ENCODE assay signal across 29 cellular contexts in genomic region chr16:72679856-72680255, GRCh38.
"Had no signal": no experiment of that assay in that cellular context is flagged by ENCODE, and none has a peak within 500 bp of the region (broad histone marks: within the 10 kb centered on the region; RNA-seq: fewer than 3 reads in every experiment).

No MANE protein-coding gene starts in this region.

- H3K4me1 ChIP-seq: colonic mucosa, esophagus muscularis mucosa, esophagus squamous epithelium, foreskin keratinocyte, gastrocnemius medialis, gastroesophageal sphincter, heart left ventricle, heart right ventricle had no signal

- H3K9me3 ChIP-seq: colonic mucosa, esophagus muscularis mucosa, esophagus squamous epithelium, gastrocnemius medialis had no signal

- H3K4me1 Mint-ChIP-seq: endodermal cell had no signal

- H3K27ac ChIP-seq: colonic mucosa, coronary artery, dorsolateral prefrontal cortex, epithelial cell of prostate, esophagus muscularis mucosa, esophagus squamous epithelium, foreskin keratinocyte, gastrocnemius medialis, gastroesophageal sphincter, heart left ventricle, heart right ventricle had no signal

- H3K36me3 ChIP-seq: colonic mucosa, esophagus muscularis mucosa, esophagus squamous epithelium, gastrocnemius medialis, gastroesophageal sphincter, heart left ventricle, heart right ventricle had no signal

- H3K27me3 ChIP-seq: colonic mucosa, dorsolateral prefrontal cortex, esophagus muscularis mucosa, esophagus squamous epithelium, foreskin keratinocyte, gastrocnemius medialis, gastroesophageal sphincter, heart left ventricle, heart right ventricle had no signal

- H3K4me3 ChIP-seq: colonic mucosa, coronary artery, dorsolateral prefrontal cortex, esophagus muscularis mucosa, esophagus squamous epithelium, gastrocnemius medialis, gastroesophageal sphincter, heart left ventricle, heart right ventricle had no signal

- DNase-seq: colonic mucosa; cortex of kidney; dermis blood vessel endothelial cell; dorsolateral prefrontal cortex; effector CD4-positive, alpha-beta T cell; effector CD8-positive, alpha-beta T cell; effector memory CD4-positive, alpha-beta T cell; effector memory CD8-positive, alpha-beta T cell; endodermal cell; erythroblast; esophagus squamous epithelium; foreskin fibroblast; foreskin keratinocyte; foreskin melanocyte; gastrocnemius medialis; glutamatergic neuron; head of caudate nucleus; heart left ventricle; heart right ventricle had no signal

- H3K27ac Mint-ChIP-seq: dendritic cell treated with granulocyte-macrophage colony-stimulating factor and Interleukin-4, amounts not matched to agents 40 ng/mL and 50 ng/mL, for 4 days; endodermal cell had no signal

- H3K4me3 Mint-ChIP-seq: dendritic cell treated with granulocyte-macrophage colony-stimulating factor and Interleukin-4, amounts not matched to agents 40 ng/mL and 50 ng/mL, for 4 days; effector memory CD8-positive, alpha-beta T cell; endodermal cell had no signal

- FAIRE-seq: colon, endometrium, endothelial cell of umbilical vein, frontal cortex had no signal

- ATAC-seq: effector memory CD8-positive, alpha-beta T cell; esophagus mucosa; foreskin keratinocyte; gastrocnemius medialis; gastroesophageal sphincter; heart left ventricle; heart right ventricle had no signal

- H3K27me3 Mint-ChIP-seq: dendritic cell treated with granulocyte-macrophage colony-stimulating factor and Interleukin-4, amounts not matched to agents 40 ng/mL and 50 ng/mL, for 4 days; effector memory CD8-positive, alpha-beta T cell had no signal
